9 cellular contexts compared by ENCODE assay signal in genomic region chr9:83620841-83621636, GRCh38. TPM values are rescaled to one million over a fixed set of nuclear protein-coding genes. Genes with fewer than 3 reads are reported as not detected.
DNase-seq lines count a peak whose midpoint lies in the region; ATAC-seq and TF ChIP-seq lines count a peak whose summit lies in the region.
"Had no signal": no experiment of that assay in that cellular context is flagged by ENCODE, and none has a peak within 500 bp of the region (broad histone marks: within the 10 kb centered on the region; RNA-seq: fewer than 3 reads in every experiment).

No MANE protein-coding gene starts in this region.

- CTCF ChIA-PET in activated CD4-positive, alpha-beta memory T cell treated with anti-CD3 and anti-CD28 coated beads, Interleukin-2, amount 10 ng/mL, durations not matched to agents 7 days and 5 days (lab: Charles Lee) = interaction anchor here (0.5 to 2.7 kb wide), 20 partner anchors 8 to 640 kb away, joined by 3 to 60 read pairs (median 4); partner anchors contain the start of gene UBQLN1

- peak overlapping the region; percentile 73 to 97 (median 89) for H3K4me3 Mint-ChIP-seq in CD4-positive, CD25-positive, alpha-beta regulatory T cell
- peak overlapping the region; percentile 22 for H3K4me3 Mint-ChIP-seq in activated CD4-positive, alpha-beta memory T cell treated with anti-CD3 and anti-CD28 coated beads, Interleukin-2, amount 10 ng/mL, durations not matched to agents 7 days and 5 days
- peak overlapping the region in 9 of 10 donors; percentile 36 to 94 (median 66) for H3K4me3 Mint-ChIP-seq in naive thymus-derived CD8-positive, alpha-beta T cell

- no peak for ATAC-seq in CD4-positive, CD25-positive, alpha-beta regulatory T cell (ENCODE audit: low read depth in 2 of 2)
- peak; percentile 28 for ATAC-seq in GM21529 (IDR thresholded peaks at IDR 0.05; ENCODE audit: unreplicated experiment)
- no peak for ATAC-seq in naive thymus-derived CD8-positive, alpha-beta T cell

- H3K4me3 ChIP-seq in CD4-positive, CD25-positive, alpha-beta regulatory T cell (ENCODE audit: low read depth, low read length) = peak overlapping the region; percentile 5
- no peak overlapping the region for H3K4me3 ChIP-seq in esophagus muscularis mucosa
- H3K4me3 ChIP-seq: skin epidermis had no signal

- peaks cover 9 to 39% (median 21%) of the 10 kb centered on the region in 4 donors for H3K4me1 Mint-ChIP-seq in CD4-positive, CD25-positive, alpha-beta regulatory T cell
- H3K4me1 Mint-ChIP-seq in activated CD4-positive, alpha-beta memory T cell treated with anti-CD3 and anti-CD28 coated beads, Interleukin-2, amount 10 ng/mL, durations not matched to agents 7 days and 5 days = peaks cover 35% of the 10 kb centered on the region
- peaks cover 19 to 35% (median 34%) of the 10 kb centered on the region in 4 donors for H3K4me1 Mint-ChIP-seq in naive thymus-derived CD8-positive, alpha-beta T cell

- peaks cover 22% of the 10 kb centered on the region for H3K4me1 ChIP-seq in CD4-positive, CD25-positive, alpha-beta regulatory T cell (ENCODE audit: control insufficient read depth, insufficient read depth, low read length, poor library complexity, severe bottlenecking)
- H3K4me1 ChIP-seq in esophagus muscularis mucosa = peaks cover 6 to 19% (median 15%) of the 10 kb centered on the region in 4 donors

- no peaks in the 10 kb centered on the region for H3K27me3 ChIP-seq in CD4-positive, CD25-positive, alpha-beta regulatory T cell (ENCODE audit: control insufficient read depth, insufficient read depth, low read length)
- H3K27me3 ChIP-seq in esophagus muscularis mucosa = no peaks in the 10 kb centered on the region

- no peaks in the 10 kb centered on the region for H3K36me3 ChIP-seq in CD4-positive, CD25-positive, alpha-beta regulatory T cell (ENCODE audit: control insufficient read depth, insufficient read depth, low read length)
- H3K36me3 ChIP-seq in esophagus muscularis mucosa = no peaks in the 10 kb centered on the region

- no peaks in the 10 kb centered on the region for H3K27me3 Mint-ChIP-seq in CD4-positive, CD25-positive, alpha-beta regulatory T cell
- H3K27me3 Mint-ChIP-seq in activated CD4-positive, alpha-beta memory T cell treated with anti-CD3 and anti-CD28 coated beads, Interleukin-2, amount 10 ng/mL, durations not matched to agents 7 days and 5 days = peaks cover 2% of the 10 kb centered on the region
- H3K27me3 Mint-ChIP-seq in naive thymus-derived CD8-positive, alpha-beta T cell = no peaks in the 10 kb centered on the region

- no peak for TF ChIP-seq EP300 in esophagus muscularis mucosa (IDR thresholded peaks at IDR 0.05)

- peak overlapping the region in 2 of 3 donors; percentile 39 to 43 for H3K27ac Mint-ChIP-seq in CD4-positive, CD25-positive, alpha-beta regulatory T cell
- no peak overlapping the region for H3K27ac Mint-ChIP-seq in activated CD4-positive, alpha-beta memory T cell treated with anti-CD3 and anti-CD28 coated beads, Interleukin-2, amount 10 ng/mL, durations not matched to agents 7 days and 5 days
- H3K27ac Mint-ChIP-seq in naive thymus-derived CD8-positive, alpha-beta T cell = peak overlapping the region in 7 of 10 donors; percentile 18 to 93 (median 61)

- H3K9me3 Mint-ChIP-seq in CD4-positive, CD25-positive, alpha-beta regulatory T cell = no peaks in the 10 kb centered on the region
- no peaks in the 10 kb centered on the region for H3K9me3 Mint-ChIP-seq in activated CD4-positive, alpha-beta memory T cell treated with anti-CD3 and anti-CD28 coated beads, Interleukin-2, amount 10 ng/mL, durations not matched to agents 7 days and 5 days
- H3K9me3 Mint-ChIP-seq in naive thymus-derived CD8-positive, alpha-beta T cell = no peaks in the 10 kb centered on the region

- intact Hi-C loops in esophagus muscularis mucosa (cut with DNase I) = loop anchor here (5.0 kb wide), 1 partner anchor 296 kb away; no protein-coding TSS in a partner anchor

- no peak for TF ChIP-seq POLR2A in esophagus muscularis mucosa (IDR thresholded peaks at IDR 0.05; ENCODE audit: low read depth)

- H3K9me3 ChIP-seq in CD4-positive, CD25-positive, alpha-beta regulatory T cell (ENCODE audit: control insufficient read depth in 2 of 2, low read length in 2 of 2) = no peaks in the 10 kb centered on the region
- no peaks in the 10 kb centered on the region for H3K9me3 ChIP-seq in esophagus muscularis mucosa

- 31% methylated on average over 7 of the region's 7 CpGs for WGBS in esophagus muscularis mucosa

- H3K27ac ChIP-seq in CD4-positive, CD25-positive, alpha-beta regulatory T cell (ENCODE audit: insufficient read depth, low read length, poor library complexity, severe bottlenecking) = no peak overlapping the region
- no peak overlapping the region for H3K27ac ChIP-seq in esophagus muscularis mucosa (replicated peaks in 1 of 4)
- H3K27ac ChIP-seq: skin epidermis had no signal

- POLR2A ChIA-PET in activated CD4-positive, alpha-beta memory T cell treated with anti-CD3 and anti-CD28 coated beads, Interleukin-2, amount 10 ng/mL, durations not matched to agents 7 days and 5 days (lab: Charles Lee) = interaction anchor here (0.7 to 2.2 kb wide), 6 partner anchors 10 to 360 kb away, joined by 3 to 15 read pairs (median 4); partner anchors contain the start of genes HNRNPK, RMI1 and UBQLN1
- POLR2A ChIA-PET in naive thymus-derived CD8-positive, alpha-beta T cell (lab: Charles Lee) = interaction anchor here (1.2 to 2.0 kb wide), 4 partner anchors 28 to 359 kb away, joined by 3 to 6 read pairs (median 5); partner anchors contain the start of genes HNRNPK, KIF27 and UBQLN1

- no peaks in the 10 kb centered on the region for H3K36me3 Mint-ChIP-seq in CD4-positive, CD25-positive, alpha-beta regulatory T cell
- peaks cover 5% of the 10 kb centered on the region for H3K36me3 Mint-ChIP-seq in activated CD4-positive, alpha-beta memory T cell treated with anti-CD3 and anti-CD28 coated beads, Interleukin-2, amount 10 ng/mL, durations not matched to agents 7 days and 5 days (ENCODE audit: low read depth)
- no peaks in the 10 kb centered on the region for H3K36me3 Mint-ChIP-seq in naive thymus-derived CD8-positive, alpha-beta T cell

- peak; percentile 28 to 59 (median 47) for DNase-seq in CD4-positive, CD25-positive, alpha-beta regulatory T cell
- DNase-seq in NCI-H226 = peak; percentile 28
- DNase-seq in activated CD4-positive, alpha-beta memory T cell treated with anti-CD3 and anti-CD28 coated beads, Interleukin-2, amount 10 ng/mL, durations not matched to agents 7 days and 5 days = peak; percentile 39
- no peak for DNase-seq in esophagus muscularis mucosa (ENCODE audit: extremely low spot score)
- DNase-seq in naive thymus-derived CD8-positive, alpha-beta T cell = peak in 8 of 10 donors; percentile 4 to 50 (median 37)
- no peak for DNase-seq in OCI-M2 (lab: John Stamatoyannopoulos, UW; ENCODE audit: unreplicated experiment)
- DNase-seq in NK-92 (lab: John Stamatoyannopoulos, UW; ENCODE audit: unreplicated experiment) = no peak

- peak; percentile 47 to 71 (median 52) for TF ChIP-seq CTCF in esophagus muscularis mucosa (IDR thresholded peaks at IDR 0.05)

RNA-seq across cellular contexts. Expression of gene IDNK, which starts 1.9 kb away (rescaled TPM):
- 9.1 TPM for total RNA-seq in CD4-positive, CD25-positive, alpha-beta regulatory T cell
- 10 to 100 TPM; 26.3 to 43.3 (median 29.7) TPM for polyA plus RNA-seq in CD4-positive, CD25-positive, alpha-beta regulatory T cell
- 1 to 10 TPM; 8.2 to 9.0 TPM for total RNA-seq in activated CD4-positive, alpha-beta memory T cell treated with anti-CD3 and anti-CD28 coated beads, Interleukin-2, amount 10 ng/mL, durations not matched to agents 7 days and 5 days
- 1 to 10 TPM; 4.6 to 9.3 (median 5.9) TPM for total RNA-seq in esophagus muscularis mucosa
- total RNA-seq in naive thymus-derived CD8-positive, alpha-beta T cell = 10 to 100 TPM; 11.4 to 12.6 TPM
- polyA plus RNA-seq in naive thymus-derived CD8-positive, alpha-beta T cell = 10 to 100 TPM; 15.8 to 19.3 (median 19.1) TPM

Comparison
In these comparisons a context has a peak if more than half of its experiments do, and no peak if none do; other contexts are left out.
1. DNase-seq: peak in CD4-positive, CD25-positive, alpha-beta regulatory T cell (3 of 3), NCI-H226 (single experiment), activated CD4-positive, alpha-beta memory T cell treated with anti-CD3 and anti-CD28 coated beads, Interleukin-2, amount 10 ng/mL, durations not matched to agents 7 days and 5 days (single experiment) and naive thymus-derived CD8-positive, alpha-beta T cell (8 of 10); none in esophagus muscularis mucosa (single experiment), OCI-M2 (single experiment) and NK-92 (single experiment).
2. H3K4me3 Mint-ChIP-seq: peak in every context shown above with its lines; median percentile 89 in CD4-positive, CD25-positive, alpha-beta regulatory T cell; 66 in naive thymus-derived CD8-positive, alpha-beta T cell; 22 in activated CD4-positive, alpha-beta memory T cell treated with anti-CD3 and anti-CD28 coated beads, Interleukin-2, amount 10 ng/mL, durations not matched to agents 7 days and 5 days.